ENCODE assay signal across 9 cellular contexts in the genomic region with DNA sequence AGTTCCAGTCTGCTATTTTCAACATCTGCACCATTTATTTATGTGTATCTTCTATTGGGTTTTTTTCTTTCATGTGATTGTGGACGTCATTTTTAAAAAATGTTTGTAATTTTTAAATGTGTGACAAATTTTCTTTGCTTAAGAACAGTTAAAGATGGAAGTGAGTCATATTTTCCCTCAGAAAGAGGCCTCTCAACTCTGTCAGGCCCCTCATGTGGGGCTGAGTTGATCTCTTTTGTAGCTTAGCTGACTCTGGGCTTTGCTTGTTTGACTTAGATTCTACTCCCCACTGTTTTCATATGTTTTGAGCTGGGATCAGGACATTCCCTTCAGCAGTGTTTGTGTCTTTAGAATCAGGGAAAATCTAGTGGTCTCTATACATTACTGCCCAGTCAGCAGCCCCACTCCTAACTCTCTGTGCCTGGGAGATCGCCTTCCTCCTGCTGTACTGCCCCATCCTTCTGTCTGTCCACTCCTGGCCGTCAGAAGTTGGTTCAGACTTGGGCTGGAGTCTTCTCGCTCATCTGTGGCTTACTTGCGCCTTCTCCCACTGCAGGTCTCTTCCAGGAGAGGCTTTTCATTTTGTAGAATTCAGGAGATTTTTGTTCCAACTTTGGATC.
DNase-seq lines count a peak whose midpoint lies in the region; ATAC-seq and TF ChIP-seq lines count a peak whose summit lies in the region.
"Had no signal": no experiment of that assay in that cellular context is flagged by ENCODE, and none has a peak within 500 bp of the region (broad histone marks: within the 10 kb centered on the region; RNA-seq: fewer than 3 reads in every experiment).

No MANE protein-coding gene starts in this region.

- H3K36me3 ChIP-seq in cardiac muscle cell, result peaks cover 39% of the 10 kb centered on the region

- intact Hi-C loops in cardiac septum (cut with DNase I), result no loop called here

- ATAC-seq in activated CD8-positive, alpha-beta T cell treated with anti-CD3 and anti-CD28 coated beads, Interleukin-2, amount 10 ng/mL, durations not matched to agents 7 days and 5 days, result peak; percentile 19
- peak; percentile 87 for ATAC-seq in stimulated activated naive CD8-positive, alpha-beta T cell treated with anti-CD3 and anti-CD28 coated beads, Interleukin-15, amount 100 ng/mL, for 72 hours

- H3K27ac Mint-ChIP-seq in activated CD8-positive, alpha-beta T cell treated with anti-CD3 and anti-CD28 coated beads, Interleukin-2, amount 10 ng/mL, durations not matched to agents 7 days and 5 days, result peak overlapping the region; percentile 27
- peak overlapping the region; percentile 96 to 97 for H3K27ac Mint-ChIP-seq in stimulated activated naive CD8-positive, alpha-beta T cell treated with anti-CD3 and anti-CD28 coated beads, Interleukin-15, amount 100 ng/mL, for 72 hours

- H3K27me3 ChIP-seq in cardiac muscle cell, result no peaks in the 10 kb centered on the region

- no peak overlapping the region for H3K4me3 Mint-ChIP-seq in activated CD8-positive, alpha-beta T cell treated with anti-CD3 and anti-CD28 coated beads, Interleukin-2, amount 10 ng/mL, durations not matched to agents 7 days and 5 days
- peak overlapping the region; percentile 63 to 74 for H3K4me3 Mint-ChIP-seq in stimulated activated naive CD8-positive, alpha-beta T cell treated with anti-CD3 and anti-CD28 coated beads, Interleukin-15, amount 100 ng/mL, for 72 hours

- H3K4me1 ChIP-seq in cardiac muscle cell (ENCODE audit: low read depth), result no peaks in the 10 kb centered on the region
- H3K4me1 ChIP-seq: parathyroid adenoma had no signal

- DNase-seq in cardiac muscle cell (ENCODE audit: low read depth in 1 of 2, low spot score in 1 of 2) (peak in 1 of 2 donors; percentile 69), cardiac septum (ENCODE audit: low spot score) (no peak), fibroblast of the aortic adventitia (ENCODE audit: low read depth) (peak; percentile 39), NCI-H2227 treated with DMSO at 0.1 percent for 48 hours (lab: John Stamatoyannopoulos, UW) (no peak), putamen (ENCODE audit: low spot score) (no peak), ureter (ENCODE audit: low spot score) (no peak)
- no peak for DNase-seq in activated CD8-positive, alpha-beta T cell treated with anti-CD3 and anti-CD28 coated beads, Interleukin-2, amount 10 ng/mL, durations not matched to agents 7 days and 5 days
- peak; percentile 15 to 19 for DNase-seq in stimulated activated naive CD8-positive, alpha-beta T cell treated with anti-CD3 and anti-CD28 coated beads, Interleukin-15, amount 100 ng/mL, for 72 hours

- H3K9me3 ChIP-seq in cardiac muscle cell (ENCODE audit: low read depth), result no peaks in the 10 kb centered on the region

- TF ChIP-seq CTCF in cardiac muscle cell (IDR thresholded peaks at IDR 0.05; ENCODE audit: low read depth, low read length) (no peak), fibroblast of the aortic adventitia (IDR thresholded peaks at IDR 0.05; ENCODE audit: insufficient read depth, low read length) (no peak)

- H3K4me3 ChIP-seq in cardiac muscle cell (no peak overlapping the region), fibroblast of the aortic adventitia (ENCODE audit: low read depth, low read length) (no peak overlapping the region)

- peaks cover 11% of the 10 kb centered on the region for H3K4me1 Mint-ChIP-seq in activated CD8-positive, alpha-beta T cell treated with anti-CD3 and anti-CD28 coated beads, Interleukin-2, amount 10 ng/mL, durations not matched to agents 7 days and 5 days (ENCODE audit: low read depth)
- peaks cover 28% of the 10 kb centered on the region for H3K4me1 Mint-ChIP-seq in stimulated activated naive CD8-positive, alpha-beta T cell treated with anti-CD3 and anti-CD28 coated beads, Interleukin-15, amount 100 ng/mL, for 72 hours

- H3K36me3 Mint-ChIP-seq in activated CD8-positive, alpha-beta T cell treated with anti-CD3 and anti-CD28 coated beads, Interleukin-2, amount 10 ng/mL, durations not matched to agents 7 days and 5 days (ENCODE audit: low read depth), result peaks cover 58% of the 10 kb centered on the region

- H3K9me3 Mint-ChIP-seq in activated CD8-positive, alpha-beta T cell treated with anti-CD3 and anti-CD28 coated beads, Interleukin-2, amount 10 ng/mL, durations not matched to agents 7 days and 5 days (ENCODE audit: insufficient read depth), result no peaks in the 10 kb centered on the region
- no peaks in the 10 kb centered on the region for H3K9me3 Mint-ChIP-seq in stimulated activated naive CD8-positive, alpha-beta T cell treated with anti-CD3 and anti-CD28 coated beads, Interleukin-15, amount 100 ng/mL, for 72 hours

- POLR2A ChIA-PET in activated CD8-positive, alpha-beta T cell treated with anti-CD3 and anti-CD28 coated beads, Interleukin-2, amount 10 ng/mL, durations not matched to agents 7 days and 5 days (lab: Charles Lee), result no interaction called here

- CTCF ChIA-PET in activated CD8-positive, alpha-beta T cell treated with anti-CD3 and anti-CD28 coated beads, Interleukin-2, amount 10 ng/mL, durations not matched to agents 7 days and 5 days (lab: Charles Lee), result interaction anchor here (1.1 kb wide), 1 partner anchor 41 kb away, joined by 4 read pairs; no protein-coding TSS in a partner anchor

- H3K27me3 Mint-ChIP-seq in activated CD8-positive, alpha-beta T cell treated with anti-CD3 and anti-CD28 coated beads, Interleukin-2, amount 10 ng/mL, durations not matched to agents 7 days and 5 days (ENCODE audit: low read depth), result no peaks in the 10 kb centered on the region
- H3K27me3 Mint-ChIP-seq in stimulated activated naive CD8-positive, alpha-beta T cell treated with anti-CD3 and anti-CD28 coated beads, Interleukin-15, amount 100 ng/mL, for 72 hours, result no peaks in the 10 kb centered on the region

- peak overlapping the region; percentile 35 for H3K27ac ChIP-seq in cardiac muscle cell
- H3K27ac ChIP-seq: parathyroid adenoma had no signal

Comparison
In these comparisons a context has a peak if more than half of its experiments do, and no peak if none do; other contexts are left out.
1. DNase-seq: peak in fibroblast of the aortic adventitia (single experiment) and stimulated activated naive CD8-positive, alpha-beta T cell treated with anti-CD3 and anti-CD28 coated beads, Interleukin-15, amount 100 ng/mL, for 72 hours (2 of 2); none in cardiac septum (single experiment), activated CD8-positive, alpha-beta T cell treated with anti-CD3 and anti-CD28 coated beads, Interleukin-2, amount 10 ng/mL, durations not matched to agents 7 days and 5 days (single experiment), NCI-H2227 treated with DMSO at 0.1 percent for 48 hours (single experiment), putamen (single experiment) and ureter (single experiment).